Comparison of ENCODE assay signal across 21 cellular contexts in genomic region chr15:27828721-27829120, GRCh38.
"Had no signal": no experiment of that assay in that cellular context is flagged by ENCODE, and none has a peak within 500 bp of the region (broad histone marks: within the 10 kb centered on the region; RNA-seq: fewer than 3 reads in every experiment).

No MANE protein-coding gene starts in this region.

- H3K4me1 ChIP-seq: esophagus squamous epithelium, lower lobe of right lung, pancreas, right lobe of liver, transverse colon, upper lobe of right lung had no signal

- H3K36me3 Mint-ChIP-seq: memory B cell; natural killer cell; stimulated activated naive B cell treated with anti-CD40 and anti-IgM and Interleukin-4, amounts not matched to agents 10 μg/mL and 1 μg/mL and 100 μg/mL, for 72 hours had no signal

- H3K27ac ChIP-seq: esophagus squamous epithelium, lower lobe of right lung, pancreas, right lobe of liver, thoracic aorta, transverse colon, upper lobe of right lung had no signal

- H3K4me3 ChIP-seq: esophagus squamous epithelium, lower lobe of right lung, pancreas, right lobe of liver, thoracic aorta, transverse colon, upper lobe of right lung had no signal

- H3K27me3 Mint-ChIP-seq: dendritic cell treated with granulocyte-macrophage colony-stimulating factor and Interleukin-4, amounts not matched to agents 40 ng/mL and 50 ng/mL, for 4 days; memory B cell; stimulated activated naive CD8-positive, alpha-beta T cell treated with anti-CD3 and anti-CD28 coated beads, Interleukin-15, Interleukin-2, amounts not matched to agents 100 ng/mL and 50 ng/mL, for 24 hours had no signal

- H3K36me3 ChIP-seq: esophagus squamous epithelium, lower lobe of right lung, pancreas, right lobe of liver, thoracic aorta, transverse colon, upper lobe of right lung had no signal

- H3K9me3 Mint-ChIP-seq: stimulated activated naive B cell treated with anti-CD40 and anti-IgM and Interleukin-4, amounts not matched to agents 10 μg/mL and 1 μg/mL and 100 μg/mL, for 72 hours; stimulated activated naive CD8-positive, alpha-beta T cell treated with anti-CD3 and anti-CD28 coated beads, Interleukin-15, Interleukin-2, amounts not matched to agents 100 ng/mL and 50 ng/mL, for 24 hours had no signal

- H3K9me3 ChIP-seq: esophagus squamous epithelium, lower lobe of right lung, pancreas, right lobe of liver, thoracic aorta, transverse colon, upper lobe of right lung had no signal

- ATAC-seq: left cardiac atrium; left ventricle myocardium superior; lower lobe of right lung; natural killer cell; pancreas; right lobe of liver; stimulated activated naive B cell treated with anti-CD40 and anti-IgM and Interleukin-4, amounts not matched to agents 10 μg/mL and 1 μg/mL and 100 μg/mL, for 72 hours; upper lobe of right lung had no signal

- H3K27ac Mint-ChIP-seq: dendritic cell treated with granulocyte-macrophage colony-stimulating factor and Interleukin-4, amounts not matched to agents 40 ng/mL and 50 ng/mL, for 4 days; memory B cell; natural killer cell; stimulated activated naive B cell treated with anti-CD40 and anti-IgM and Interleukin-4, amounts not matched to agents 10 μg/mL and 1 μg/mL and 100 μg/mL, for 72 hours; stimulated activated naive CD8-positive, alpha-beta T cell treated with anti-CD3 and anti-CD28 coated beads, Interleukin-15, Interleukin-2, amounts not matched to agents 100 ng/mL and 50 ng/mL, for 24 hours had no signal

- DNase-seq: effector memory CD4-positive, alpha-beta T cell; esophagus squamous epithelium; kidney; left cardiac atrium; left ventricle myocardium superior; lower lobe of right lung; natural killer cell; occipital lobe; pancreas; retina; right lobe of liver; small intestine; stimulated activated CD4-positive, alpha-beta T cell treated with anti-CD3 and anti-CD28 coated beads, Interleukin-15, amount 100 ng/mL, for 24 hours; stimulated activated CD4-positive, alpha-beta T cell treated with anti-CD3 and anti-CD28 coated beads, Interleukin-2, amount 100 ng/mL, for 48 hours; stimulated activated naive B cell treated with anti-CD40 and anti-IgM and Interleukin-4, amounts not matched to agents 10 μg/mL and 1 μg/mL and 100 μg/mL, for 72 hours; transverse colon; upper lobe of right lung had no signal

- H3K27me3 ChIP-seq: esophagus squamous epithelium, pancreas, right lobe of liver, transverse colon, upper lobe of right lung had no signal

- H3K4me3 Mint-ChIP-seq: dendritic cell treated with granulocyte-macrophage colony-stimulating factor and Interleukin-4, amounts not matched to agents 40 ng/mL and 50 ng/mL, for 4 days; memory B cell; natural killer cell; stimulated activated naive B cell treated with anti-CD40 and anti-IgM and Interleukin-4, amounts not matched to agents 10 μg/mL and 1 μg/mL and 100 μg/mL, for 72 hours; stimulated activated naive CD8-positive, alpha-beta T cell treated with anti-CD3 and anti-CD28 coated beads, Interleukin-15, Interleukin-2, amounts not matched to agents 100 ng/mL and 50 ng/mL, for 24 hours had no signal

- H3K4me1 Mint-ChIP-seq: memory B cell; natural killer cell; stimulated activated naive B cell treated with anti-CD40 and anti-IgM and Interleukin-4, amounts not matched to agents 10 μg/mL and 1 μg/mL and 100 μg/mL, for 72 hours had no signal
